ENCODE assay signal across 10 cellular contexts in genomic region chr15:37880009-37880834, GRCh38. TPM values are rescaled to one million over a fixed set of nuclear protein-coding genes. Genes with fewer than 3 reads are reported as not detected.
A peak's percentile ranks its signal among the peaks of the same experiment; 100 is the strongest.
DNase-seq lines count a peak whose midpoint lies in the region; ATAC-seq, FAIRE-seq and TF ChIP-seq lines count a peak whose summit lies in the region.
"Had no signal": no experiment of that assay in that cellular context is flagged by ENCODE, and none has a peak within 500 bp of the region (broad histone marks: within the 10 kb centered on the region; RNA-seq: fewer than 3 reads in every experiment).

No MANE protein-coding gene starts in this region.

- H3K36me3 ChIP-seq in adrenal gland (replicated peaks in 1 of 2) (no peaks in the 10 kb centered on the region), uterus (no peaks in the 10 kb centered on the region)

- DNase-seq in A172 (ENCODE audit: low spot score) = peak; percentile 23
- DNase-seq in GM12865 (ENCODE audit: low read depth) = peak; percentile 42
- DNase-seq in NCI-H1694 treated with DMSO at 0.1 percent for 48 hours (lab: John Stamatoyannopoulos, UW) = peak; percentile 54
- peak in 4 of 7 donors; percentile 9 to 55 (median 20) for DNase-seq in adrenal gland
- DNase-seq in uterus = no peak
- no peak for DNase-seq in activated CD8-positive, alpha-beta memory T cell treated with anti-CD3 and anti-CD28 coated beads, Interleukin-2, amount 10 ng/mL, durations not matched to agents 7 days and 5 days
- DNase-seq in activated CD4-positive, alpha-beta T cell treated with anti-CD3 and anti-CD28 coated beads for 4 hours = no peak

- peaks cover 5% of the 10 kb centered on the region for H3K27me3 ChIP-seq in adrenal gland
- no peaks in the 10 kb centered on the region for H3K27me3 ChIP-seq in uterus

- no peak overlapping the region for H3K4me3 Mint-ChIP-seq in activated CD8-positive, alpha-beta memory T cell treated with anti-CD3 and anti-CD28 coated beads, Interleukin-2, amount 10 ng/mL, durations not matched to agents 7 days and 5 days

- no peaks in the 10 kb centered on the region for H3K9me3 Mint-ChIP-seq in activated CD8-positive, alpha-beta memory T cell treated with anti-CD3 and anti-CD28 coated beads, Interleukin-2, amount 10 ng/mL, durations not matched to agents 7 days and 5 days (ENCODE audit: low read depth)

- H3K4me1 ChIP-seq in adrenal gland (replicated peaks in 1 of 2) (no peaks in the 10 kb centered on the region), uterus (no peaks in the 10 kb centered on the region)

- H3K36me3 Mint-ChIP-seq in activated CD8-positive, alpha-beta memory T cell treated with anti-CD3 and anti-CD28 coated beads, Interleukin-2, amount 10 ng/mL, durations not matched to agents 7 days and 5 days = no peaks in the 10 kb centered on the region

- WGBS in adrenal gland, 4 donors = 33 to 36% (median 34%) methylated on average over 12 of the region's 12 CpGs

- H3K27ac ChIP-seq in adrenal gland = no peak overlapping the region
- H3K27ac ChIP-seq in uterus = no peak overlapping the region
- H3K27ac ChIP-seq: epithelial cell of prostate had no signal

- intact Hi-C loops in adrenal gland (cut with DNase I) (loop anchor here in 1 of 2 donors (10.0 kb wide), 1 partner anchor 995 kb away; no protein-coding TSS in a partner anchor), uterus (cut with DNase I; ENCODE audit: low total_unique reads) (no loop called here)

- no peaks in the 10 kb centered on the region for H3K4me1 Mint-ChIP-seq in activated CD8-positive, alpha-beta memory T cell treated with anti-CD3 and anti-CD28 coated beads, Interleukin-2, amount 10 ng/mL, durations not matched to agents 7 days and 5 days

- no peak for ATAC-seq in activated CD8-positive, alpha-beta memory T cell treated with anti-CD3 and anti-CD28 coated beads, Interleukin-2, amount 10 ng/mL, durations not matched to agents 7 days and 5 days

- H3K9me3 ChIP-seq in adrenal gland (replicated peaks in 1 of 3) (no peaks in the 10 kb centered on the region), uterus (no peaks in the 10 kb centered on the region)

- no peak overlapping the region for H3K27ac Mint-ChIP-seq in activated CD8-positive, alpha-beta memory T cell treated with anti-CD3 and anti-CD28 coated beads, Interleukin-2, amount 10 ng/mL, durations not matched to agents 7 days and 5 days

- CTCF ChIA-PET in activated CD8-positive, alpha-beta memory T cell treated with anti-CD3 and anti-CD28 coated beads, Interleukin-2, amount 10 ng/mL, durations not matched to agents 7 days and 5 days (lab: Charles Lee) = interaction anchor here (1.0 to 1.4 kb wide), 2 partner anchors 8 to 10 kb away, joined by 3 read pairs; no protein-coding TSS in a partner anchor

- no peak overlapping the region for H3K4me3 ChIP-seq in GM12865 (ENCODE audit: low read depth, low read length)
- H3K4me3 ChIP-seq in adrenal gland = no peak overlapping the region
- H3K4me3 ChIP-seq in uterus = no peak overlapping the region

- peak; percentile 52 for TF ChIP-seq CTCF in GM12865 (IDR thresholded peaks at IDR 0.05; ENCODE audit: insufficient read depth, low read depth, low read length, missing control alignments)
- TF ChIP-seq CTCF in adrenal gland (IDR thresholded peaks at IDR 0.05) = peak; percentile 55 to 75 (median 66)
- peak; percentile 34 to 60 (median 44) for TF ChIP-seq CTCF in uterus (IDR thresholded peaks at IDR 0.05)

- FAIRE-seq in islet of Langerhans (lab: Jason Lieb, UNC) = peak; percentile 99

- TF ChIP-seq POLR2A in adrenal gland (IDR thresholded peaks at IDR 0.05) (no peak), uterus (IDR thresholded peaks at IDR 0.05) (no peak)

- H3K27me3 Mint-ChIP-seq in activated CD8-positive, alpha-beta memory T cell treated with anti-CD3 and anti-CD28 coated beads, Interleukin-2, amount 10 ng/mL, durations not matched to agents 7 days and 5 days = peaks cover 8% of the 10 kb centered on the region

RNA-seq across cellular contexts. Expression of gene TMCO5A, which starts 54.2 kb away (rescaled TPM):
- not detected in 2 replicates for total RNA-seq in A172 (2014; rRNA removed; shearing (Covaris generic))
- not detected for total RNA-seq in adrenal gland
- polyA plus RNA-seq in adrenal gland = not detected
- not detected for total RNA-seq in uterus
- total RNA-seq in activated CD8-positive, alpha-beta memory T cell treated with anti-CD3 and anti-CD28 coated beads, Interleukin-2, amount 10 ng/mL, durations not matched to agents 7 days and 5 days = not detected
- total RNA-seq: urinary bladder had no signal
- polyA plus RNA-seq: urinary bladder had no signal

Comparison
In these comparisons a context has a peak if more than half of its experiments do, and no peak if none do; other contexts are left out.
1. DNase-seq: peak in A172 (single experiment), GM12865 (single experiment), NCI-H1694 treated with DMSO at 0.1 percent for 48 hours (single experiment) and adrenal gland (4 of 7); none in uterus (0 of 2), activated CD8-positive, alpha-beta memory T cell treated with anti-CD3 and anti-CD28 coated beads, Interleukin-2, amount 10 ng/mL, durations not matched to agents 7 days and 5 days (single experiment) and activated CD4-positive, alpha-beta T cell treated with anti-CD3 and anti-CD28 coated beads for 4 hours (0 of 2).
2. Peak in every context shown above with its lines, with median percentiles within 50 percentile points of each other: CTCF ChIP-seq.